12 cellular contexts compared by ENCODE assay signal in genomic region chr13:114263590-114263989, GRCh38. TPM values are rescaled to one million over a fixed set of nuclear protein-coding genes. Genes with fewer than 3 reads are reported as not detected.
DNase-seq lines count a peak whose midpoint lies in the region; ATAC-seq lines count a peak whose summit lies in the region.
"Had no signal": no experiment of that assay in that cellular context is flagged by ENCODE, and none has a peak within 500 bp of the region (broad histone marks: within the 10 kb centered on the region; RNA-seq: fewer than 3 reads in every experiment).

No MANE protein-coding gene starts in this region.

- H3K27me3 Mint-ChIP-seq in stimulated activated naive CD8-positive, alpha-beta T cell treated with anti-CD3 and anti-CD28 coated beads, Interleukin-15, amount 100 ng/mL, for 72 hours, result no peaks in the 10 kb centered on the region

- DNase-seq in activated gamma-delta T cell treated with Interleukin-2 at 50 U/mL for 16 hours, result peak; percentile 23
- no peak for DNase-seq in activated gamma-delta T cell (lab: John Stamatoyannopoulos, UW)
- peak; percentile 63 for DNase-seq in LHCN-M2 (ENCODE audit: low read depth)
- DNase-seq in astrocyte of the hippocampus (ENCODE audit: low read depth, low spot score), result peak; percentile 39
- DNase-seq in stimulated activated naive CD8-positive, alpha-beta T cell treated with anti-CD3 and anti-CD28 coated beads, Interleukin-15, amount 100 ng/mL, for 72 hours, result no peak
- DNase-seq in pons (ENCODE audit: low spot score), result no peak
- DNase-seq in iPS-NIHi11 (ENCODE audit: low spot score), result no peak
- DNase-seq: activated CD4-positive, CD25-positive, alpha-beta regulatory T cell treated with anti-CD3 and anti-CD28 coated beads, Interleukin-2, amount 50 U/mL, for 72 hours; NCI-H526 treated with DMSO at 0.1 percent for 48 hours; SIG-M5; stimulated activated CD4-positive, alpha-beta T cell treated with anti-CD3 and anti-CD28 coated beads, Interleukin-4, amount 100 ng/mL, for 4 hours had no signal

- no peak overlapping the region for H3K4me3 Mint-ChIP-seq in stimulated activated naive CD8-positive, alpha-beta T cell treated with anti-CD3 and anti-CD28 coated beads, Interleukin-15, amount 100 ng/mL, for 72 hours

- H3K9me3 Mint-ChIP-seq in stimulated activated naive CD8-positive, alpha-beta T cell treated with anti-CD3 and anti-CD28 coated beads, Interleukin-15, amount 100 ng/mL, for 72 hours, result no peaks in the 10 kb centered on the region

- peak overlapping the region; percentile 53 to 69 for H3K27ac Mint-ChIP-seq in stimulated activated naive CD8-positive, alpha-beta T cell treated with anti-CD3 and anti-CD28 coated beads, Interleukin-15, amount 100 ng/mL, for 72 hours

- ATAC-seq in stimulated activated naive CD8-positive, alpha-beta T cell treated with anti-CD3 and anti-CD28 coated beads, Interleukin-15, amount 100 ng/mL, for 72 hours, result peak; percentile 69
- no peak for ATAC-seq in GM19351 (IDR thresholded peaks at IDR 0.05; ENCODE audit: unreplicated experiment)

- H3K4me1 Mint-ChIP-seq in stimulated activated naive CD8-positive, alpha-beta T cell treated with anti-CD3 and anti-CD28 coated beads, Interleukin-15, amount 100 ng/mL, for 72 hours, result peaks cover 32% of the 10 kb centered on the region

RNA-seq across cellular contexts. Expression of gene UPF3A, which starts 17.8 kb away (rescaled TPM):
- 24.2 and 30.2 TPM in 2 replicates for total RNA-seq in LHCN-M2 (2014; rRNA removed)
- 39.6 TPM for polyA plus RNA-seq in LHCN-M2 (2012)

RNA-seq across cellular contexts. Expression of gene CDC16, which starts 28.9 kb away (rescaled TPM):
- 41.3 and 44.7 TPM in 2 replicates for total RNA-seq in LHCN-M2 (2014; rRNA removed)
- 54.7 TPM for polyA plus RNA-seq in LHCN-M2 (2012)

RNA-seq across cellular contexts. Expression of gene CHAMP1, which starts 50.7 kb away (rescaled TPM):
- 33.8 and 34.4 TPM in 2 replicates for total RNA-seq in LHCN-M2 (2014; rRNA removed)
- 20.2 TPM for polyA plus RNA-seq in LHCN-M2 (2012)

Comparison
In these comparisons a context has a peak if more than half of its experiments do, and no peak if none do; other contexts are left out.
1. DNase-seq: peak in activated gamma-delta T cell treated with Interleukin-2 at 50 U/mL for 16 hours (single experiment), LHCN-M2 (single experiment) and astrocyte of the hippocampus (single experiment); none in activated gamma-delta T cell (single experiment), stimulated activated naive CD8-positive, alpha-beta T cell treated with anti-CD3 and anti-CD28 coated beads, Interleukin-15, amount 100 ng/mL, for 72 hours (0 of 2), pons (single experiment) and iPS-NIHi11 (single experiment).